Comparison of ENCODE assay signal across 17 cellular contexts in genomic region chr17:61805399-61805798, GRCh38. TPM values are rescaled to one million over a fixed set of nuclear protein-coding genes. Genes with fewer than 3 reads are reported as not detected.
DNase-seq lines count a peak whose midpoint lies in the region; ATAC-seq and TF ChIP-seq lines count a peak whose summit lies in the region.
"Had no signal": no experiment of that assay in that cellular context is flagged by ENCODE, and none has a peak within 500 bp of the region (broad histone marks: within the 10 kb centered on the region; RNA-seq: fewer than 3 reads in every experiment).

No MANE protein-coding gene starts in this region.

- no peak overlapping the region for H3K9ac ChIP-seq in adipocyte (ENCODE audit: low read length)

- H3K36me3 ChIP-seq in ACC112 (ENCODE audit: insufficient read depth, low read length) = no peaks in the 10 kb centered on the region
- H3K36me3 ChIP-seq in HEK293 (ENCODE audit: control insufficient read depth in 2 of 2, insufficient read depth in 1 of 2, low read length in 2 of 2) = peaks cover 26 to 48% of the 10 kb centered on the region in 2 experiments
- no peaks in the 10 kb centered on the region for H3K36me3 ChIP-seq in adipocyte (ENCODE audit: control insufficient read depth, insufficient read depth, low read length, severe bottlenecking)

- no peak for ATAC-seq in HG02840 (IDR thresholded peaks at IDR 0.05; ENCODE audit: low FRiP score, unreplicated experiment)
- no peak for ATAC-seq in stimulated activated memory B cell treated with anti-CD40 and anti-IgM and Interleukin-4, amounts not matched to agents 10 μg/mL and 1 μg/mL and 100 μg/mL, for 72 hours
- ATAC-seq: activated CD4-positive, alpha-beta T cell treated with anti-CD3 and anti-CD28 coated beads for 36 hours; mucosa of descending colon had no signal

- H3K4me3 ChIP-seq in ACC112 (ENCODE audit: low read depth, low read length) (no peak overlapping the region), HEK293 (ENCODE audit: low read depth, low read length) (no peak overlapping the region), adipocyte (ENCODE audit: low read length) (no peak overlapping the region), foreskin fibroblast (ENCODE audit: low read depth in 1 of 2, low read length in 2 of 2) (no peak overlapping the region)
- H3K4me3 ChIP-seq: dorsolateral prefrontal cortex, mucosa of descending colon, transverse colon had no signal

- H3K4me1 Mint-ChIP-seq in stimulated activated memory B cell treated with anti-CD40 and anti-IgM and Interleukin-4, amounts not matched to agents 10 μg/mL and 1 μg/mL and 100 μg/mL, for 72 hours = peaks cover 1% of the 10 kb centered on the region

- H3K4me3 Mint-ChIP-seq in stimulated activated memory B cell treated with anti-CD40 and anti-IgM and Interleukin-4, amounts not matched to agents 10 μg/mL and 1 μg/mL and 100 μg/mL, for 72 hours = no peak overlapping the region
- H3K4me3 Mint-ChIP-seq: activated CD4-positive, alpha-beta T cell treated with anti-CD3 and anti-CD28 coated beads for 36 hours had no signal

- H3K36me3 Mint-ChIP-seq in stimulated activated memory B cell treated with anti-CD40 and anti-IgM and Interleukin-4, amounts not matched to agents 10 μg/mL and 1 μg/mL and 100 μg/mL, for 72 hours = no peaks in the 10 kb centered on the region

- H3K27me3 ChIP-seq in ACC112 (ENCODE audit: insufficient read depth, low read length) = no peaks in the 10 kb centered on the region
- no peaks in the 10 kb centered on the region for H3K27me3 ChIP-seq in adipocyte (replicated peaks; ENCODE audit: control insufficient read depth, insufficient read depth, low read length)
- H3K27me3 ChIP-seq: dorsolateral prefrontal cortex, transverse colon had no signal

- DNase-seq in adipocyte (ENCODE audit: low read depth) (peak; percentile 69), foreskin fibroblast (peak; percentile 58 to 79), SK-N-DZ (ENCODE audit: low spot score) (no peak), NAMALWA (ENCODE audit: low spot score) (no peak)
- DNase-seq: activated CD4-positive, alpha-beta T cell treated with anti-CD3 and anti-CD28 coated beads for 36 hours; amygdala; DMS79; dorsolateral prefrontal cortex; GOT3; islet precursor cell; MM.1S; mucosa of descending colon; transverse colon had no signal

- H3K27ac Mint-ChIP-seq in stimulated activated memory B cell treated with anti-CD40 and anti-IgM and Interleukin-4, amounts not matched to agents 10 μg/mL and 1 μg/mL and 100 μg/mL, for 72 hours = no peak overlapping the region
- H3K27ac Mint-ChIP-seq: activated CD4-positive, alpha-beta T cell treated with anti-CD3 and anti-CD28 coated beads for 36 hours had no signal

- POLR2A ChIA-PET in HEK293 (lab: Yijun Ruan, JAX) = no interaction called here

- H3K27ac ChIP-seq in ACC112 (ENCODE audit: low read depth, low read length) (peak overlapping the region; percentile 61), HEK293 (ENCODE audit: extremely low read depth, low read depth, low read length) (no peak overlapping the region)
- H3K27ac ChIP-seq: dorsolateral prefrontal cortex, transverse colon had no signal

- H3K4me1 ChIP-seq in ACC112 (ENCODE audit: control insufficient read depth, insufficient read depth, low read length, unreplicated experiment) = peaks cover 30% of the 10 kb centered on the region
- peaks cover 10% of the 10 kb centered on the region for H3K4me1 ChIP-seq in HEK293 (ENCODE audit: control insufficient read depth, insufficient read depth, low read length)
- H3K4me1 ChIP-seq in adipocyte (ENCODE audit: control insufficient read depth, insufficient read depth, low read length) = peaks cover 5% of the 10 kb centered on the region
- H3K4me1 ChIP-seq: transverse colon had no signal

- no peak for TF ChIP-seq CTCF in HEK293 (tag by site-specific recombination; IDR thresholded peaks at IDR 0.05)
- no peak for TF ChIP-seq CTCF in foreskin fibroblast (IDR thresholded peaks at IDR 0.05; ENCODE audit: low read depth, low read length)

- H3K9me3 ChIP-seq in HEK293 (ENCODE audit: control insufficient read depth, insufficient read depth, low read depth, low read length) = no peaks in the 10 kb centered on the region
- H3K9me3 ChIP-seq in adipocyte (ENCODE audit: control insufficient read depth, low read length) = no peaks in the 10 kb centered on the region
- H3K9me3 ChIP-seq: mucosa of descending colon, transverse colon had no signal

- H2AFZ ChIP-seq in ACC112 (ENCODE audit: low read length, unreplicated experiment) = peak overlapping the region; percentile 12

- CTCF ChIA-PET in HEK293 (lab: Yijun Ruan, JAX) = interaction anchor here (0.7 to 0.9 kb wide), 2 partner anchors 73 to 393 kb away, joined by 3 to 4 read pairs; no protein-coding TSS in a partner anchor

- H3K9me3 Mint-ChIP-seq in stimulated activated memory B cell treated with anti-CD40 and anti-IgM and Interleukin-4, amounts not matched to agents 10 μg/mL and 1 μg/mL and 100 μg/mL, for 72 hours = no peaks in the 10 kb centered on the region

- no peaks in the 10 kb centered on the region for H3K27me3 Mint-ChIP-seq in stimulated activated memory B cell treated with anti-CD40 and anti-IgM and Interleukin-4, amounts not matched to agents 10 μg/mL and 1 μg/mL and 100 μg/mL, for 72 hours
- H3K27me3 Mint-ChIP-seq: activated CD4-positive, alpha-beta T cell treated with anti-CD3 and anti-CD28 coated beads for 36 hours had no signal

- H3K79me2 ChIP-seq in ACC112 (ENCODE audit: control insufficient read depth, insufficient read depth, low read length, unreplicated experiment) = no peaks in the 10 kb centered on the region

TF ChIP-seq in HEK293, 187 proteins besides CTCF, POLR2A, EP300 and RAD21:
- TF ChIP-seq ZNF335 (tag by site-specific recombination; conservative IDR thresholded peaks at IDR 0.05) (no peak), ZNF174 (tag by site-specific recombination; IDR thresholded peaks at IDR 0.05) (no peak), ZSCAN4 (tag by site-specific recombination; IDR thresholded peaks at IDR 0.05) (no peak), AEBP2 (tag by site-specific recombination; IDR thresholded peaks at IDR 0.05; ENCODE audit: borderline replicate concordance) (no peak), ZNF426 (tag by site-specific recombination; IDR thresholded peaks at IDR 0.05) (0 out of 2 replicates have a peak, but pooled peaks have one; percentile 8)

RNA-seq across cellular contexts. Expression of gene BRIP1, which starts 57.9 kb away (rescaled TPM):
- polyA plus RNA-seq in SK-N-DZ (2014; cell fraction: cytosol; rRNA removed) = 29.8 and 33.0 TPM in 2 replicates
- 31.6 and 40.4 TPM in 2 replicates for polyA plus RNA-seq in SK-N-DZ (2014; cell fraction: nucleus; rRNA removed)

Comparison
In these comparisons a context has a peak if more than half of its experiments do, and no peak if none do; other contexts are left out.
1. DNase-seq: peak in adipocyte (single experiment) and foreskin fibroblast (2 of 2); none in SK-N-DZ (single experiment) and NAMALWA (single experiment).